In genomic region chr3:131555456-131555855, GRCh38 we compare ENCODE assay signal across 30 cellular contexts. TPM values are rescaled to one million over a fixed set of nuclear protein-coding genes. Genes with fewer than 3 reads are reported as not detected.
DNase-seq lines count a peak whose midpoint lies in the region; ATAC-seq, FAIRE-seq and TF ChIP-seq lines count a peak whose summit lies in the region.
"Had no signal": no experiment of that assay in that cellular context is flagged by ENCODE, and none has a peak within 500 bp of the region (broad histone marks: within the 10 kb centered on the region; RNA-seq: fewer than 3 reads in every experiment).

No MANE protein-coding gene starts in this region.

- 0 out of 2 replicates have a peak overlapping the region, but pooled peaks have one; percentile 5 for H2AFZ ChIP-seq in GM23248
- H2AFZ ChIP-seq: GM23338, PC-9 had no signal

- H3K9me2 ChIP-seq in GM23248 (ENCODE audit: insufficient read depth), result no peaks in the 10 kb centered on the region

- H3K36me3 ChIP-seq in GM23248 (ENCODE audit: low read depth) (no peaks in the 10 kb centered on the region), upper lobe of left lung (no peaks in the 10 kb centered on the region)
- H3K36me3 ChIP-seq: HAP-1, MG63, SJSA1 had no signal

- H3K9me3 ChIP-seq in GM23248 (ENCODE audit: low read depth) (no peaks in the 10 kb centered on the region), upper lobe of left lung (no peaks in the 10 kb centered on the region)
- H3K9me3 ChIP-seq: HAP-1, MG63, SJSA1 had no signal

- H3K4me3 ChIP-seq in GM23248 (no peak overlapping the region), cardiac fibroblast (replicated peaks in 1 of 2; ENCODE audit: low read depth in 2 of 2, low read length in 2 of 2) (no peak overlapping the region), upper lobe of left lung (no peak overlapping the region)
- H3K4me3 ChIP-seq: GM23338, HAP-1, K562, MG63, PC-9, SJSA1 had no signal

- no peak for TF ChIP-seq EP300 in upper lobe of left lung (IDR thresholded peaks at IDR 0.05)

- no peak for ATAC-seq in upper lobe of left lung (ENCODE audit: low FRiP score in 2 of 2)
- ATAC-seq: GM23338, K562 had no signal

- H3K4me2 ChIP-seq in GM23248 (ENCODE audit: unreplicated experiment), result no peak overlapping the region
- H3K4me2 ChIP-seq: GM23338, PC-9 had no signal

- DNase-seq in Caki2 (ENCODE audit: low read depth), result peak; percentile 26
- peak; percentile 43 for DNase-seq in GM23248
- DNase-seq in cardiac fibroblast (ENCODE audit: low read depth in 2 of 2), result peak; percentile 4 to 20
- peak; percentile 92 for DNase-seq in renal cortical epithelial cell (ENCODE audit: low read depth)
- DNase-seq in activated CD4-positive, alpha-beta T cell treated with anti-CD3 and anti-CD28 coated beads for 4 hours, result no peak
- DNase-seq in RCC 7860 (ENCODE audit: low spot score), result no peak
- no peak for DNase-seq in upper lobe of left lung
- DNase-seq: CD4-positive, alpha-beta memory T cell; COR-L47; DMS 273 treated with DMSO at 0.1 percent for 48 hours; DMS79; HFFc6; Kasumi-1; MG63; NCI-H1105 treated with DMSO at 0.1 percent for 48 hours; NCI-H146; NCI-H1930; NCI-H2107; NCI-H446; NCI-H524 treated with DMSO at 0.1 percent for 48 hours; NCI-H774; PC-9; Right ventricle myocardium superior; RPMI8226 had no signal

- no peaks in the 10 kb centered on the region for H3F3A ChIP-seq in GM23248 (ENCODE audit: insufficient read depth)

- no peak for FAIRE-seq in RCC 7860 (lab: Jason Lieb, UNC)
- FAIRE-seq: A204.1, HTR-8/SVneo, K562 had no signal

- TF ChIP-seq CTCF in cardiac fibroblast (IDR thresholded peaks at IDR 0.05; ENCODE audit: low read depth, low read length) (no peak), upper lobe of left lung (IDR thresholded peaks at IDR 0.05) (no peak)

- no peaks in the 10 kb centered on the region for H3K79me2 ChIP-seq in GM23248 (ENCODE audit: insufficient read depth)

- in situ Hi-C loops in Caki2 (cut with HindIII; ENCODE audit: low pct_unique_long_range_greater_than_20kb, low sequenced_read_pairs) (no loop called here), GM23248 (cut with MboI) (no loop called here)

- H3K27me3 ChIP-seq in GM23248 (replicated peaks; ENCODE audit: insufficient read depth), result no peaks in the 10 kb centered on the region
- H3K27me3 ChIP-seq in upper lobe of left lung, result no peaks in the 10 kb centered on the region
- H3K27me3 ChIP-seq: SJSA1 had no signal

- no peak overlapping the region for H3K9ac ChIP-seq in GM23248

- 88 to 89% methylated on average over 2 of the region's 2 CpGs for WGBS in GM23248 (ENCODE audit: low coverage in 1 of 2, low lambda C conversion rate in 2 of 2, missing lambda C conversion rate in 2 of 2), 2 experiments
- WGBS in upper lobe of left lung, 2 donors, result 95 to 100% methylated on average over 2 of the region's 2 CpGs

- no peaks in the 10 kb centered on the region for H4K20me1 ChIP-seq in GM23248 (ENCODE audit: insufficient read depth)

- H3K4me1 ChIP-seq in GM23248 (ENCODE audit: insufficient read depth) (no peaks in the 10 kb centered on the region), upper lobe of left lung (no peaks in the 10 kb centered on the region)
- H3K4me1 ChIP-seq: HAP-1, SJSA1 had no signal

- H3K27ac ChIP-seq in GM23248 (no peak overlapping the region), upper lobe of left lung (no peak overlapping the region)
- H3K27ac ChIP-seq: PC-9, SJSA1 had no signal

- no peak for TF ChIP-seq POLR2A in upper lobe of left lung (IDR thresholded peaks at IDR 0.05)

RNA-seq across cellular contexts. Expression of gene MRPL3, which starts 52.7 kb away (rescaled TPM):
- total RNA-seq in Caki2 (2014; rRNA removed; shearing (Covaris generic); ENCODE audit: low replicate concordance), result 217 and 286 TPM in 2 replicates
- total RNA-seq in GM23248 (2014; rRNA removed; shearing (Covaris generic)), result 115 and 128 TPM in 2 replicates
- polyA plus RNA-seq in GM23248 (2016; fragmentation: Nextera tagmentation; extraction: Ambion mirVana), result 120 and 122 TPM in 2 replicates
- 123 and 159 TPM in 2 replicates for total RNA-seq in renal cortical epithelial cell
- total RNA-seq in upper lobe of left lung, result 10 to 100 TPM; 27.6 to 74.3 (median 46.0) TPM

Comparison
In these comparisons a context has a peak if more than half of its experiments do, and no peak if none do; other contexts are left out.
1. DNase-seq: peak in Caki2 (single experiment), GM23248 (single experiment), cardiac fibroblast (2 of 2) and renal cortical epithelial cell (single experiment); none in activated CD4-positive, alpha-beta T cell treated with anti-CD3 and anti-CD28 coated beads for 4 hours (0 of 2), RCC 7860 (single experiment) and upper lobe of left lung (0 of 2).